19 cellular contexts compared by ENCODE assay signal in the genomic region with DNA sequence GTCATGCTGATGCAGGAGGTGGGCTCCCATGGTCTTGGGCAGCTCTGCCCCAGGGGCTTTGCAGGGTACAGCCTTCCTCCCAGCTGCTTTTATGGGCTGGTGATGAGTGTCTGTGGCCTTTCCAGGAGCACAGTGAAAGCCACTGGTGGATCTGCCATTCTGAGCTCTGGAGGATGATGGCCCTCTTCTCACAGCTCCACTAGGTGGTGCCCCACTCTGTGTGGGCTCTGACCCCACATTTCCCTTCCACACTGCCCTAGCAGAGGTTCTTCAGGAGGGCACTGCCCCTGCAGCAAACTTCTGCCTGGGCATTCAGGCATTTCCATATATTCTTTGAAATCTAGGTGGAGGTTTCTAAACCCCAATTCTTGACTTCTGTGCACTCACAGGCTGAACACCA.
A peak's percentile ranks its signal among the peaks of the same experiment; 100 is the strongest.
DNase-seq lines count a peak whose midpoint lies in the region; ATAC-seq and TF ChIP-seq lines count a peak whose summit lies in the region.
"Had no signal": no experiment of that assay in that cellular context is flagged by ENCODE, and none has a peak within 500 bp of the region (broad histone marks: within the 10 kb centered on the region; RNA-seq: fewer than 3 reads in every experiment).

No MANE protein-coding gene starts in this region.

- H3K36me3 ChIP-seq in BE2C: no peaks in the 10 kb centered on the region
- no peaks in the 10 kb centered on the region for H3K36me3 ChIP-seq in KMS-11 (ENCODE audit: insufficient read depth)
- H3K36me3 ChIP-seq in OCI-LY3 (replicated peaks; ENCODE audit: low read depth, low read length): no peaks in the 10 kb centered on the region

- peaks cover 73% of the 10 kb centered on the region for H3K9me3 Mint-ChIP-seq in WTC11
- peaks cover 0 to 6% of the 10 kb centered on the region in 2 donors for H3K9me3 Mint-ChIP-seq in effector memory CD8-positive, alpha-beta T cell

- H3K27ac Mint-ChIP-seq in WTC11: no peak overlapping the region
- no peak overlapping the region for H3K27ac Mint-ChIP-seq in effector memory CD8-positive, alpha-beta T cell
- H3K27ac Mint-ChIP-seq: B cell; CD8-positive, alpha-beta memory T cell; GM23338 had no signal

- H4K20me1 ChIP-seq in KMS-11 (ENCODE audit: insufficient read depth) (no peaks in the 10 kb centered on the region), OCI-LY3 (ENCODE audit: insufficient read depth, low read length) (no peaks in the 10 kb centered on the region)

- H3K79me2 ChIP-seq in KMS-11 (ENCODE audit: insufficient read depth, low read depth) (no peaks in the 10 kb centered on the region), OCI-LY3 (ENCODE audit: low read length) (no peaks in the 10 kb centered on the region)

- CTCF ChIA-PET in WTC11 (lab: Charles Lee): no interaction called here

- H3K9ac ChIP-seq in KMS-11 (no peak overlapping the region), OCI-LY3 (ENCODE audit: low read length) (no peak overlapping the region)

- DNase-seq in BE2C (peak; percentile 6), WTC11 (ENCODE audit: low spot score) (no peak), NCI-H446 (lab: John Stamatoyannopoulos, UW) (no peak), NCI-H2227 (lab: John Stamatoyannopoulos, UW; ENCODE audit: unreplicated experiment) (no peak)
- DNase-seq in effector memory CD8-positive, alpha-beta T cell: no peak
- DNase-seq: C1 segment of cervical spinal cord; CD4-positive, CD25-positive, alpha-beta regulatory T cell; CD8-positive, alpha-beta memory T cell; COR-L47; DMS 273 treated with DMSO at 0.1 percent for 48 hours; DMS53; HCEC 1CT had no signal

- H2AFZ ChIP-seq in KMS-11 (ENCODE audit: low read depth): no peak overlapping the region
- H2AFZ ChIP-seq in OCI-LY3 (ENCODE audit: low read depth, low read length): no peak overlapping the region
- H2AFZ ChIP-seq: GM23338 had no signal

- TF ChIP-seq CTCF in BE2C (IDR thresholded peaks at IDR 0.05; ENCODE audit: low read depth, low read length) (peak; percentile 39; the same call in 1 of the 2 replicates), GM12872 (IDR thresholded peaks at IDR 0.05; ENCODE audit: insufficient read depth, low read depth, low read length) (peak; percentile 28; the same call in 1 of the 3 replicates), KMS-11 (conservative IDR thresholded peaks at IDR 0.05; ENCODE audit: low read depth, low read length) (0 out of 2 replicates have a peak, but pooled peaks have one; percentile 24), OCI-LY3 (IDR thresholded peaks at IDR 0.05; ENCODE audit: low read depth, low read length) (peak; percentile 8; the same call in 1 of the 2 replicates), WTC11 (IDR thresholded peaks at IDR 0.05) (no peak)

- H3K4me3 Mint-ChIP-seq in WTC11: no peak overlapping the region
- H3K4me3 Mint-ChIP-seq in effector memory CD8-positive, alpha-beta T cell: no peak overlapping the region
- H3K4me3 Mint-ChIP-seq: B cell; CD4-positive, CD25-positive, alpha-beta regulatory T cell; CD8-positive, alpha-beta memory T cell; GM23338 had no signal

- H3K4me1 ChIP-seq in BE2C: no peaks in the 10 kb centered on the region
- H3K4me1 ChIP-seq in KMS-11 (ENCODE audit: low read depth, poor library complexity, severe bottlenecking): peaks cover 10% of the 10 kb centered on the region
- peaks cover 19% of the 10 kb centered on the region for H3K4me1 ChIP-seq in OCI-LY3 (ENCODE audit: low read length)

- no peak overlapping the region for H3K4me2 ChIP-seq in KMS-11
- H3K4me2 ChIP-seq in OCI-LY3 (ENCODE audit: low read length): no peak overlapping the region
- H3K4me2 ChIP-seq: GM23338 had no signal

- ATAC-seq in WTC11: no peak
- no peak for ATAC-seq in effector memory CD8-positive, alpha-beta T cell (replicated peaks)
- ATAC-seq: GM23338 had no signal

- H3K36me3 Mint-ChIP-seq in WTC11: peaks cover 53% of the 10 kb centered on the region
- no peaks in the 10 kb centered on the region for H3K36me3 Mint-ChIP-seq in effector memory CD8-positive, alpha-beta T cell (ENCODE audit: insufficient read depth)
- H3K36me3 Mint-ChIP-seq: CD4-positive, CD25-positive, alpha-beta regulatory T cell; CD8-positive, alpha-beta memory T cell had no signal

- H3K4me1 Mint-ChIP-seq in WTC11: peaks cover 5% of the 10 kb centered on the region
- H3K4me1 Mint-ChIP-seq in effector memory CD8-positive, alpha-beta T cell (ENCODE audit: low read depth in 2 of 2): no peaks in the 10 kb centered on the region
- H3K4me1 Mint-ChIP-seq: CD4-positive, CD25-positive, alpha-beta regulatory T cell; CD8-positive, alpha-beta memory T cell had no signal

- H3K4me3 ChIP-seq in BE2C (ENCODE audit: low read depth, low read length) (no peak overlapping the region), KMS-11 (IDR thresholded peaks at IDR 0.05; ENCODE audit: insufficient read depth, low read depth, low read length) (no peak overlapping the region), OCI-LY3 (ENCODE audit: low read length) (no peak overlapping the region)
- H3K4me3 ChIP-seq: GM23338 had no signal

- H3K27ac ChIP-seq in KMS-11 (no peak overlapping the region), OCI-LY3 (ENCODE audit: low read length) (no peak overlapping the region)
- H3K27ac ChIP-seq: 22Rv1, HL-60 had no signal

- POLR2A ChIA-PET in WTC11 (lab: Charles Lee): no interaction called here

- no peaks in the 10 kb centered on the region for H3K27me3 ChIP-seq in BE2C
- no peaks in the 10 kb centered on the region for H3K27me3 ChIP-seq in KMS-11 (ENCODE audit: insufficient read depth, low read depth)
- H3K27me3 ChIP-seq in OCI-LY3 (ENCODE audit: low read depth, low read length): no peaks in the 10 kb centered on the region

- H3K27me3 Mint-ChIP-seq in WTC11 (ENCODE audit: low read depth): peaks cover 64% of the 10 kb centered on the region
- no peaks in the 10 kb centered on the region for H3K27me3 Mint-ChIP-seq in effector memory CD8-positive, alpha-beta T cell
- H3K27me3 Mint-ChIP-seq: B cell; CD4-positive, CD25-positive, alpha-beta regulatory T cell; CD8-positive, alpha-beta memory T cell had no signal

- H3K9me3 ChIP-seq in BE2C (no peaks in the 10 kb centered on the region), OCI-LY3 (ENCODE audit: insufficient read depth, low read length) (0 out of 2 replicates have a peak, but pooled peaks cover 6% of the 10 kb centered on the region)

TF ChIP-seq in WTC11, 78 proteins besides CTCF, POLR2A, EP300 and RAD21:
- no peak for TF ChIP-seq USF2 (CRISPR knock-in tag; IDR thresholded peaks at IDR 0.05)
